Comparison of ENCODE assay signal across 24 cellular contexts in genomic region chr2:3253913-3254437, GRCh38.
DNase-seq lines count a peak whose midpoint lies in the region; ATAC-seq and TF ChIP-seq lines count a peak whose summit lies in the region.
"Had no signal": no experiment of that assay in that cellular context is flagged by ENCODE, and none has a peak within 500 bp of the region (broad histone marks: within the 10 kb centered on the region; RNA-seq: fewer than 3 reads in every experiment).

No MANE protein-coding gene starts in this region.

- H2AK5ac ChIP-seq in neuronal stem cell (ENCODE audit: low read depth, low read length): no peak overlapping the region

- H3K27me3 ChIP-seq in OCI-LY1 (ENCODE audit: insufficient read depth, low read length): no peaks in the 10 kb centered on the region
- H3K27me3 ChIP-seq in neuronal stem cell (ENCODE audit: control insufficient read depth in 3 of 3, insufficient read depth in 3 of 3, low read depth in 1 of 3, low read length in 3 of 3): no peaks in the 10 kb centered on the region
- H3K27me3 ChIP-seq in ovary: no peaks in the 10 kb centered on the region
- H3K27me3 ChIP-seq: esophagus squamous epithelium, gastrocnemius medialis, thyroid gland had no signal

- ATAC-seq in GM18868 (IDR thresholded peaks at IDR 0.05; ENCODE audit: unreplicated experiment): peak; percentile 1
- peak; percentile 1 for ATAC-seq in GM21526 (IDR thresholded peaks at IDR 0.05; ENCODE audit: low FRiP score, unreplicated experiment)
- no peak for ATAC-seq in HG03439 (IDR thresholded peaks at IDR 0.05; ENCODE audit: unreplicated experiment)
- ATAC-seq: gastrocnemius medialis, K562, psoas muscle had no signal

- peak overlapping the region; percentile 92 for H3K27ac ChIP-seq in OCI-LY1 (ENCODE audit: low read depth, low read length, poor library complexity, severe bottlenecking)
- H3K27ac ChIP-seq in neuronal stem cell (replicated peaks; ENCODE audit: low read length): no peak overlapping the region
- no peak overlapping the region for H3K27ac ChIP-seq in ovary
- H3K27ac ChIP-seq in caudate nucleus (ENCODE audit: low read depth, low read length): no peak overlapping the region
- H3K27ac ChIP-seq: esophagus squamous epithelium, gastrocnemius medialis, GM23248, psoas muscle, skin epidermis, thyroid gland, VCaP had no signal

- DNase-seq in neuronal stem cell (ENCODE audit: low spot score) (no peak), ovary (no peak), caudate nucleus (lab: John Stamatoyannopoulos, UW) (no peak)
- DNase-seq: effector CD8-positive, alpha-beta T cell; esophagus squamous epithelium; gastrocnemius medialis; GM23248; hypothalamus; left ventricle myocardium superior; midbrain; MM.1S; NCI-H1436; NCI-H510A; psoas muscle; stimulated activated CD4-positive, alpha-beta T cell treated with anti-CD3 and anti-CD28 coated beads, Interleukin-2, amount 100 ng/mL, for 24 hours; stimulated activated naive CD4-positive, alpha-beta T cell treated with Interleukin-2 at 50 U/mL for 16 hours; thyroid gland had no signal

- H3F3A ChIP-seq in OCI-LY1 (ENCODE audit: insufficient read depth, low read length): no peaks in the 10 kb centered on the region

- peak overlapping the region; percentile 21 for H4K8ac ChIP-seq in neuronal stem cell (ENCODE audit: low read depth, low read length)

- no peak overlapping the region for H3K18ac ChIP-seq in neuronal stem cell (ENCODE audit: low read length)

- no peak overlapping the region for H2BK12ac ChIP-seq in neuronal stem cell (ENCODE audit: low read length)

- no peaks in the 10 kb centered on the region for H3K9me2 ChIP-seq in OCI-LY1 (ENCODE audit: low read depth, low read length)

- H3K9ac ChIP-seq in OCI-LY1 (ENCODE audit: low read length): peak overlapping the region; percentile 50; the same call in 1 of the 2 replicates
- H3K9ac ChIP-seq in neuronal stem cell (ENCODE audit: low read depth, low read length, poor library complexity): no peak overlapping the region
- H3K9ac ChIP-seq: GM23248 had no signal

- H3K36me3 ChIP-seq in OCI-LY1 (ENCODE audit: insufficient read depth, low read length) (peaks cover 49% of the 10 kb centered on the region), neuronal stem cell (replicated peaks in 1 of 2; ENCODE audit: control insufficient read depth in 2 of 2, insufficient read depth in 2 of 2, low read length in 2 of 2) (peaks cover 7 to 9% of the 10 kb centered on the region in 2 donors), ovary (no peaks in the 10 kb centered on the region)
- H3K36me3 ChIP-seq: gastrocnemius medialis, thyroid gland had no signal

- TF ChIP-seq CTCF in OCI-LY1 (IDR thresholded peaks at IDR 0.05; ENCODE audit: low read length) (no peak), ovary (IDR thresholded peaks at IDR 0.05) (no peak)

- no peak overlapping the region for H3K4ac ChIP-seq in neuronal stem cell (ENCODE audit: low read length)

- no peaks in the 10 kb centered on the region for H3K79me2 ChIP-seq in OCI-LY1 (ENCODE audit: insufficient read depth, low read length)

- no peak for TF ChIP-seq EP300 in ovary (IDR thresholded peaks at IDR 0.05)

- WGBS in neuronal stem cell (ENCODE audit: extremely low coverage in 2 of 2, insufficient read length in 2 of 2, insufficient replicate concordance in 1 of 2), 2 donors: no CpG with 5 or more reads among the region's 15 CpGs
- 80 to 89% (median 81%) methylated on average over 15 of the region's 15 CpGs for WGBS in ovary, 3 donors

- H2BK15ac ChIP-seq in neuronal stem cell (ENCODE audit: low read length): no peak overlapping the region

- no peak overlapping the region for H2BK120ac ChIP-seq in neuronal stem cell (ENCODE audit: low read depth, low read length)

- H3K23ac ChIP-seq in neuronal stem cell (ENCODE audit: low read depth, low read length, poor library complexity): no peak overlapping the region

- H3K14ac ChIP-seq in neuronal stem cell (ENCODE audit: low read length): peak overlapping the region; percentile 73

- intact Hi-C loops in ovary (cut with DNase I): no loop called here

- peak overlapping the region; percentile 17 for H3K4me3 ChIP-seq in OCI-LY1 (ENCODE audit: low read depth, low read length, poor library complexity, severe bottlenecking)
- no peak overlapping the region for H3K4me3 ChIP-seq in neuronal stem cell (ENCODE audit: low read length in 2 of 2)
- no peak overlapping the region for H3K4me3 ChIP-seq in ovary
- H3K4me3 ChIP-seq: esophagus squamous epithelium, gastrocnemius medialis, GM23248, K562, psoas muscle, skin epidermis, thyroid gland had no signal

- no peak for TF ChIP-seq POLR2A in ovary (IDR thresholded peaks at IDR 0.05)

- H3K4me1 ChIP-seq in OCI-LY1 (ENCODE audit: insufficient read depth, low read length, severe bottlenecking) (peaks cover 52% of the 10 kb centered on the region), neuronal stem cell (ENCODE audit: control insufficient read depth in 2 of 2, insufficient read depth in 1 of 2, low read depth in 1 of 2, low read length in 2 of 2) (peaks cover 5 to 16% of the 10 kb centered on the region in 2 donors), ovary (ENCODE audit: insufficient read depth) (no peaks in the 10 kb centered on the region)
- H3K4me1 ChIP-seq: esophagus squamous epithelium, gastrocnemius medialis, psoas muscle had no signal

- H2AFZ ChIP-seq in OCI-LY1 (ENCODE audit: low read length) (no peak overlapping the region), neuronal stem cell (ENCODE audit: low read length) (no peak overlapping the region)
- H2AFZ ChIP-seq: GM23248 had no signal

- no peak overlapping the region for H2BK5ac ChIP-seq in neuronal stem cell (ENCODE audit: low read length)

- no peak overlapping the region for H4K91ac ChIP-seq in neuronal stem cell (ENCODE audit: low read depth, low read length, poor library complexity)

- peak overlapping the region; percentile 48 for H3K4me2 ChIP-seq in OCI-LY1 (ENCODE audit: low read length)
- H3K4me2 ChIP-seq in neuronal stem cell (ENCODE audit: insufficient read depth, low read length, poor library complexity, severe bottlenecking): no peak overlapping the region

- no peaks in the 10 kb centered on the region for H3K79me1 ChIP-seq in neuronal stem cell (ENCODE audit: low read depth, low read length)

- peaks cover 12% of the 10 kb centered on the region for H3K9me3 ChIP-seq in OCI-LY1 (ENCODE audit: low read length)
- H3K9me3 ChIP-seq in neuronal stem cell (replicated peaks in 1 of 2; ENCODE audit: control insufficient read depth in 2 of 2, insufficient read depth in 1 of 2, low read depth in 1 of 2, low read length in 2 of 2): peaks cover 4% of the 10 kb centered on the region in 2 donors
- H3K9me3 ChIP-seq in ovary: peaks cover 0 to 3% of the 10 kb centered on the region in 2 donors
- H3K9me3 ChIP-seq: gastrocnemius medialis, thyroid gland had no signal

- no peaks in the 10 kb centered on the region for H4K20me1 ChIP-seq in OCI-LY1 (ENCODE audit: insufficient read depth, low read length)
